Comparison of ENCODE assay signal across 13 cellular contexts in the genomic region with DNA sequence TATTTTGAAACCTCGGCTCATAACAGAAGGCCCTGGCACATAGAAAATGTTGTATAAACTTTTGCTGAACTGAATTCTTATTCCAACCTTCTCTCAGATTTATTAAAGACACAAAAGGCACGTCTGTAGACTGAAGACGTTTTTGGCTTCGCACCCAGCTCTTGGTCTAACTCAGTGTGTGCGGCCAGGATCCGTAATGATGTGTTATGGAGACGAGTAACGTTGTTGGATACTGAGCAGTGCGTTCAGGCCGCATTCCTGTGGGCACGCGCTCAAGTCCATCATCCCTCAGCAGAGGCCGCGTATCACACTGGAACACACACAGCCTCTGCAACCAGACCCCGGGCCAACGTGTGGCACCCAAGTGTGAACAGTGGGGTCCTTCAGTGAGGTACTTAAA.
"Had no signal": no experiment of that assay in that cellular context is flagged by ENCODE, and none has a peak within 500 bp of the region (broad histone marks: within the 10 kb centered on the region; RNA-seq: fewer than 3 reads in every experiment).

No MANE protein-coding gene starts in this region.

- H3K9me3 ChIP-seq: breast epithelium, esophagus squamous epithelium, left ventricle myocardium inferior, right lobe of liver had no signal

- H3K4me3 ChIP-seq: breast epithelium, dorsolateral prefrontal cortex, esophagus squamous epithelium, left ventricle myocardium inferior, right lobe of liver had no signal

- H3K27ac ChIP-seq: breast epithelium, dorsolateral prefrontal cortex, left ventricle myocardium inferior, WERI-Rb-1 had no signal

- ATAC-seq: activated CD4-positive, alpha-beta T cell treated with anti-CD3 and anti-CD28 coated beads for 36 hours; activated T-cell treated with anti-CD3 and anti-CD28 coated beads, Interleukin-2, amount 50 U/mL, for 72 hours; naive thymus-derived CD4-positive, alpha-beta T cell; right lobe of liver; stimulated activated naive B cell treated with anti-CD40 and anti-IgM and Interleukin-4, amounts not matched to agents 10 μg/mL and 1 μg/mL and 100 μg/mL, for 72 hours had no signal

- DNase-seq: activated CD4-positive, alpha-beta memory T cell treated with anti-CD3 and anti-CD28 coated beads, Interleukin-2, amount 10 ng/mL, durations not matched to agents 7 days and 5 days; activated CD4-positive, alpha-beta T cell treated with anti-CD3 and anti-CD28 coated beads for 36 hours; activated T-cell treated with anti-CD3 and anti-CD28 coated beads, Interleukin-2, amount 50 U/mL, for 72 hours; dorsolateral prefrontal cortex; esophagus squamous epithelium; islet precursor cell; left ventricle myocardium inferior; naive thymus-derived CD4-positive, alpha-beta T cell; right lobe of liver; stimulated activated CD4-positive, alpha-beta T cell treated with anti-CD3 and anti-CD28 coated beads, Interleukin-2, amount 100 ng/mL, for 24 hours; stimulated activated naive B cell treated with anti-CD40 and anti-IgM and Interleukin-4, amounts not matched to agents 10 μg/mL and 1 μg/mL and 100 μg/mL, for 72 hours; WERI-Rb-1 had no signal

- H3K27me3 ChIP-seq: breast epithelium, dorsolateral prefrontal cortex, esophagus squamous epithelium, right lobe of liver had no signal

- H3K36me3 ChIP-seq: breast epithelium, esophagus squamous epithelium, left ventricle myocardium inferior, right lobe of liver, WERI-Rb-1 had no signal
